In genomic region chr14:88354358-88354757, GRCh38 we compare ENCODE assay signal across 37 cellular contexts. TPM values are rescaled to one million over a fixed set of nuclear protein-coding genes. Genes with fewer than 3 reads are reported as not detected.
"Had no signal": no experiment of that assay in that cellular context is flagged by ENCODE, and none has a peak within 500 bp of the region (broad histone marks: within the 10 kb centered on the region; RNA-seq: fewer than 3 reads in every experiment).

No MANE protein-coding gene starts in this region.

- DNase-seq: Karpas-422, Kasumi-1, MM.1S, MV-4-11, NCI-H1048, NCI-H1092, NCI-H1092 treated with DMSO at 0.1 percent for 48 hours, NCI-H1105, NCI-H1105 treated with DMSO at 0.1 percent for 48 hours, NCI-H1417, NCI-H1417 treated with DMSO at 0.1 percent for 48 hours, NCI-H1436, NCI-H1436 treated with DMSO at 0.1 percent for 48 hours, NCI-H146, NCI-H1694, NCI-H1694 treated with DMSO at 0.1 percent for 48 hours, NCI-H187, NCI-H187 treated with DMSO at 0.1 percent for 48 hours, NCI-H1930, NCI-H2029, NCI-H2029 treated with DMSO at 0.1 percent for 48 hours, NCI-H2081, NCI-H2081 treated with DMSO at 0.1 percent for 48 hours, NCI-H2107, NCI-H2171, NCI-H2171 treated with DMSO at 0.1 percent for 48 hours, NCI-H2227 treated with DMSO at 0.1 percent for 48 hours, NCI-H226, NCI-H345, NCI-H446, NCI-H446 treated with DMSO at 0.1 percent for 48 hours, NCI-H510A, NCI-H510A treated with DMSO at 0.1 percent for 48 hours, NCI-H524 had no signal

RNA-seq across cellular contexts. Expression of gene KCNK10, which starts 31.3 kb away (rescaled TPM):
- total RNA-seq: LHCN-M2, M059J, MCF 10A had no signal
